ENCODE assay signal across 22 cellular contexts in genomic region chr12:95881331-95881955, GRCh38. TPM values are rescaled to one million over a fixed set of nuclear protein-coding genes. Genes with fewer than 3 reads are reported as not detected.
DNase-seq lines count a peak whose midpoint lies in the region; ATAC-seq and TF ChIP-seq lines count a peak whose summit lies in the region.
"Had no signal": no experiment of that assay in that cellular context is flagged by ENCODE, and none has a peak within 500 bp of the region (broad histone marks: within the 10 kb centered on the region; RNA-seq: fewer than 3 reads in every experiment).

No MANE protein-coding gene starts in this region.

- CTCF ChIA-PET in activated CD8-positive, alpha-beta memory T cell treated with anti-CD3 and anti-CD28 coated beads, Interleukin-2, amount 10 ng/mL, durations not matched to agents 7 days and 5 days (lab: Charles Lee): no interaction called here

- H3K4me3 ChIP-seq in foreskin fibroblast (ENCODE audit: low read depth in 1 of 2, low read length in 2 of 2) (no peak overlapping the region), vagina (no peak overlapping the region)
- H3K4me3 ChIP-seq: pancreas, transverse colon had no signal

- H3K27me3 Mint-ChIP-seq in activated CD8-positive, alpha-beta memory T cell treated with anti-CD3 and anti-CD28 coated beads, Interleukin-2, amount 10 ng/mL, durations not matched to agents 7 days and 5 days: no peaks in the 10 kb centered on the region
- H3K27me3 Mint-ChIP-seq: activated naive CD8-positive, alpha-beta T cell treated with anti-CD3 and anti-CD28 coated beads, Interleukin-2, amount 10 ng/mL, durations not matched to agents 7 days and 5 days; activated T-cell treated with anti-CD3 and anti-CD28 coated beads, Interleukin-2, amount 50 U/mL, for 24 hours; stimulated activated naive B cell treated with anti-CD40 and anti-IgM and Interleukin-4, amounts not matched to agents 10 μg/mL and 1 μg/mL and 100 μg/mL, for 72 hours had no signal

- in situ Hi-C loops in GM13977 (cut with MboI; ENCODE audit: low pct_unique_long_range_greater_than_20kb, low sequenced_read_pairs, unreplicated experiment): no loop called here

- intact Hi-C loops in vagina (cut with DNase I): no loop called here

- no peak for TF ChIP-seq CTCF in foreskin fibroblast (IDR thresholded peaks at IDR 0.05; ENCODE audit: low read depth, low read length)
- no peak for TF ChIP-seq CTCF in GM13977 (IDR thresholded peaks at IDR 0.05; ENCODE audit: extremely low read depth, insufficient read depth, missing control alignments)
- no peak for TF ChIP-seq CTCF in vagina (IDR thresholded peaks at IDR 0.05)

- no peaks in the 10 kb centered on the region for H3K27me3 ChIP-seq in vagina
- H3K27me3 ChIP-seq: pancreas, transverse colon had no signal

- H3K9me3 Mint-ChIP-seq in activated CD8-positive, alpha-beta memory T cell treated with anti-CD3 and anti-CD28 coated beads, Interleukin-2, amount 10 ng/mL, durations not matched to agents 7 days and 5 days (ENCODE audit: low read depth): no peaks in the 10 kb centered on the region
- H3K9me3 Mint-ChIP-seq: activated naive CD8-positive, alpha-beta T cell treated with anti-CD3 and anti-CD28 coated beads, Interleukin-2, amount 10 ng/mL, durations not matched to agents 7 days and 5 days; activated T-cell treated with anti-CD3 and anti-CD28 coated beads, Interleukin-2, amount 50 U/mL, for 24 hours had no signal

- H3K9me3 ChIP-seq in vagina: no peaks in the 10 kb centered on the region
- H3K9me3 ChIP-seq: BE2C, pancreas had no signal

- H3K36me3 Mint-ChIP-seq in activated CD8-positive, alpha-beta memory T cell treated with anti-CD3 and anti-CD28 coated beads, Interleukin-2, amount 10 ng/mL, durations not matched to agents 7 days and 5 days: peaks cover 1% of the 10 kb centered on the region

- TF ChIP-seq POLR2A in vagina (IDR thresholded peaks at IDR 0.05): no peak

- H3K4me1 ChIP-seq in vagina: no peaks in the 10 kb centered on the region
- H3K4me1 ChIP-seq: BE2C, pancreas had no signal

- no peak for ATAC-seq in activated CD8-positive, alpha-beta memory T cell treated with anti-CD3 and anti-CD28 coated beads, Interleukin-2, amount 10 ng/mL, durations not matched to agents 7 days and 5 days
- ATAC-seq: pancreas; stimulated activated naive B cell treated with anti-CD40 and anti-IgM and Interleukin-4, amounts not matched to agents 10 μg/mL and 1 μg/mL and 100 μg/mL, for 72 hours had no signal

- no peaks in the 10 kb centered on the region for H3K4me1 Mint-ChIP-seq in activated CD8-positive, alpha-beta memory T cell treated with anti-CD3 and anti-CD28 coated beads, Interleukin-2, amount 10 ng/mL, durations not matched to agents 7 days and 5 days
- H3K4me1 Mint-ChIP-seq: activated naive CD8-positive, alpha-beta T cell treated with anti-CD3 and anti-CD28 coated beads, Interleukin-2, amount 10 ng/mL, durations not matched to agents 7 days and 5 days; H9; stimulated activated naive B cell treated with anti-CD40 and anti-IgM and Interleukin-4, amounts not matched to agents 10 μg/mL and 1 μg/mL and 100 μg/mL, for 72 hours had no signal

- no peak overlapping the region for H3K4me3 Mint-ChIP-seq in activated CD8-positive, alpha-beta memory T cell treated with anti-CD3 and anti-CD28 coated beads, Interleukin-2, amount 10 ng/mL, durations not matched to agents 7 days and 5 days
- H3K4me3 Mint-ChIP-seq: activated naive CD8-positive, alpha-beta T cell treated with anti-CD3 and anti-CD28 coated beads, Interleukin-2, amount 10 ng/mL, durations not matched to agents 7 days and 5 days; activated T-cell treated with anti-CD3 and anti-CD28 coated beads, Interleukin-2, amount 50 U/mL, for 24 hours; H9; stimulated activated naive B cell treated with anti-CD40 and anti-IgM and Interleukin-4, amounts not matched to agents 10 μg/mL and 1 μg/mL and 100 μg/mL, for 72 hours had no signal

- no peaks in the 10 kb centered on the region for H3K36me3 ChIP-seq in vagina
- H3K36me3 ChIP-seq: BE2C, pancreas, transverse colon had no signal

- no peak overlapping the region for H3K27ac Mint-ChIP-seq in activated CD8-positive, alpha-beta memory T cell treated with anti-CD3 and anti-CD28 coated beads, Interleukin-2, amount 10 ng/mL, durations not matched to agents 7 days and 5 days
- H3K27ac Mint-ChIP-seq: activated naive CD8-positive, alpha-beta T cell treated with anti-CD3 and anti-CD28 coated beads, Interleukin-2, amount 10 ng/mL, durations not matched to agents 7 days and 5 days; activated T-cell treated with anti-CD3 and anti-CD28 coated beads, Interleukin-2, amount 50 U/mL, for 24 hours; H9; stimulated activated naive B cell treated with anti-CD40 and anti-IgM and Interleukin-4, amounts not matched to agents 10 μg/mL and 1 μg/mL and 100 μg/mL, for 72 hours had no signal

- peak; percentile 88 for DNase-seq in COR-L47 (lab: John Stamatoyannopoulos, UW)
- DNase-seq in NCI-H1105 treated with DMSO at 0.1 percent for 48 hours (lab: John Stamatoyannopoulos, UW): peak; percentile 90
- peak; percentile 40 for DNase-seq in RPMI7951 (ENCODE audit: low read depth)
- peak; percentile 32 to 68 for DNase-seq in foreskin fibroblast
- no peak for DNase-seq in NCI-H510A (lab: John Stamatoyannopoulos, UW)
- no peak for DNase-seq in GM13977 (ENCODE audit: low spot score)
- DNase-seq in activated CD8-positive, alpha-beta memory T cell treated with anti-CD3 and anti-CD28 coated beads, Interleukin-2, amount 10 ng/mL, durations not matched to agents 7 days and 5 days: no peak
- no peak for DNase-seq in vagina (ENCODE audit: extremely low spot score in 2 of 2)
- DNase-seq: activated CD4-positive, alpha-beta T cell treated with anti-CD3 and anti-CD28 coated beads for 4 hours; activated naive CD8-positive, alpha-beta T cell treated with anti-CD3 and anti-CD28 coated beads, Interleukin-2, amount 10 ng/mL, durations not matched to agents 7 days and 5 days; activated T-cell treated with anti-CD3 and anti-CD28 coated beads, Interleukin-2, amount 50 U/mL, for 24 hours; BE2C; DMS153; H9; KG1; left colon; NCI-H187; pancreas; SHP77 treated with DMSO at 0.1 percent for 48 hours; stimulated activated naive B cell treated with anti-CD40 and anti-IgM and Interleukin-4, amounts not matched to agents 10 μg/mL and 1 μg/mL and 100 μg/mL, for 72 hours; T-helper 9 cell; transverse colon had no signal

- H3K27ac ChIP-seq in vagina: no peak overlapping the region
- H3K27ac ChIP-seq: pancreas, transverse colon had no signal

RNA-seq across cellular contexts. Expression of gene SNRPF, which starts 22.7 kb away (rescaled TPM):
- 23.0 and 29.6 TPM in 2 replicates for total RNA-seq in RPMI7951 (2014; rRNA removed; shearing (Covaris generic))
- 10 to 100 TPM; 36.6 to 38.3 TPM for total RNA-seq in activated CD8-positive, alpha-beta memory T cell treated with anti-CD3 and anti-CD28 coated beads, Interleukin-2, amount 10 ng/mL, durations not matched to agents 7 days and 5 days
- total RNA-seq in vagina: 4.9 TPM

Comparison
In these comparisons a context has a peak if more than half of its experiments do, and no peak if none do; other contexts are left out.
1. DNase-seq: peak in COR-L47 (single experiment), NCI-H1105 treated with DMSO at 0.1 percent for 48 hours (single experiment), RPMI7951 (single experiment) and foreskin fibroblast (2 of 2); none in NCI-H510A (single experiment), GM13977 (single experiment), activated CD8-positive, alpha-beta memory T cell treated with anti-CD3 and anti-CD28 coated beads, Interleukin-2, amount 10 ng/mL, durations not matched to agents 7 days and 5 days (single experiment) and vagina (0 of 2).